Comparison of ENCODE assay signal across 18 cellular contexts in the genomic region with DNA sequence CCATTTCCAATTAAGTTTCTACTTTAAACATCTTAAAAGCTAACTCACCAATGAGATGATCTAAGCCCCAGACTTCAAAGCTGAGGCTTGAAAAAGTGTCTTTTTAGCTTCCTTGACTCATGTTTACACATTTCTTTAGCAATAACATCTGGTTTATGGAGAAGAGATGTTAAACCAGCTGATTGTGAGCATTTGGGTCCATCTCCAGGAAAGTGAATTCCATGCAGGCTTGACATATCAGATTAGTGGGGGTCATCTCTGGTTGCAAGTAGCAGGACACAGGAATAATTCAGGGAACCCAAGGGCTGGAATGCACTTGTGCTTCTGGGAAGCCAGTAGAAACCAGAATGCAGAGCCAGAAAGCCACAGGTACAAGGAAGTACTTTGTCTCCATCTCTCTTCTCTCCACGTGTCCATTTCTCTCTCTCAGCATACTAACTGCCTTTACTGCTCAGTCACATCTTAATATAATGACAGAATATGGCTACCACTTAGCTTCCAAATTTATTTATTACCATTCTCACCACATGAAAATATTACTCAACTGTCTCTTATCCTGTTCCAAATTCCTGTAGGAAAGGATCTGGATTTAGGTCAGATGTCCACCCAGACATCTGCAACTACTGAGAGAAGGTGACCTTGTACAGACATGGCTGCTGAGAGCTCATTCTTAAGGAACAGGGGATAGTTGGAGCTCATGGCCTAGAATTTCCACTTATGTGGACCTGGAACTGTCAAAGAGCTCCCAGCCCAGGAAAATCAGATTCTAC.
DNase-seq lines count a peak whose midpoint lies in the region; ATAC-seq and TF ChIP-seq lines count a peak whose summit lies in the region.
"Had no signal": no experiment of that assay in that cellular context is flagged by ENCODE, and none has a peak within 500 bp of the region (broad histone marks: within the 10 kb centered on the region; RNA-seq: fewer than 3 reads in every experiment).

No MANE protein-coding gene starts in this region.

- H3K27me3 Mint-ChIP-seq in stimulated activated memory B cell treated with anti-CD40 and anti-IgM and Interleukin-4, amounts not matched to agents 10 μg/mL and 1 μg/mL and 100 μg/mL, for 72 hours, result peaks cover 18% of the 10 kb centered on the region
- no peaks in the 10 kb centered on the region for H3K27me3 Mint-ChIP-seq in stimulated activated naive CD8-positive, alpha-beta T cell treated with anti-CD3 and anti-CD28 coated beads, Interleukin-15, amount 100 ng/mL, for 72 hours

- H3K9me3 Mint-ChIP-seq in stimulated activated memory B cell treated with anti-CD40 and anti-IgM and Interleukin-4, amounts not matched to agents 10 μg/mL and 1 μg/mL and 100 μg/mL, for 72 hours, result no peaks in the 10 kb centered on the region
- H3K9me3 Mint-ChIP-seq in stimulated activated naive CD8-positive, alpha-beta T cell treated with anti-CD3 and anti-CD28 coated beads, Interleukin-15, amount 100 ng/mL, for 72 hours, result no peaks in the 10 kb centered on the region

- no peaks in the 10 kb centered on the region for H3K4me1 Mint-ChIP-seq in stimulated activated memory B cell treated with anti-CD40 and anti-IgM and Interleukin-4, amounts not matched to agents 10 μg/mL and 1 μg/mL and 100 μg/mL, for 72 hours
- no peaks in the 10 kb centered on the region for H3K4me1 Mint-ChIP-seq in stimulated activated naive CD8-positive, alpha-beta T cell treated with anti-CD3 and anti-CD28 coated beads, Interleukin-15, amount 100 ng/mL, for 72 hours

- ATAC-seq in stimulated activated memory B cell treated with anti-CD40 and anti-IgM and Interleukin-4, amounts not matched to agents 10 μg/mL and 1 μg/mL and 100 μg/mL, for 72 hours, result no peak
- no peak for ATAC-seq in stimulated activated naive CD8-positive, alpha-beta T cell treated with anti-CD3 and anti-CD28 coated beads, Interleukin-15, amount 100 ng/mL, for 72 hours
- ATAC-seq: K562 had no signal

- H3K4me3 Mint-ChIP-seq in stimulated activated memory B cell treated with anti-CD40 and anti-IgM and Interleukin-4, amounts not matched to agents 10 μg/mL and 1 μg/mL and 100 μg/mL, for 72 hours, result no peak overlapping the region
- H3K4me3 Mint-ChIP-seq in stimulated activated naive CD8-positive, alpha-beta T cell treated with anti-CD3 and anti-CD28 coated beads, Interleukin-15, amount 100 ng/mL, for 72 hours, result no peak overlapping the region

- no peak overlapping the region for H3K4me3 ChIP-seq in foreskin fibroblast (ENCODE audit: low read depth in 1 of 2, low read length in 2 of 2)
- H3K4me3 ChIP-seq: HAP-1, K562, PC-9 had no signal

- H3K27ac Mint-ChIP-seq in stimulated activated memory B cell treated with anti-CD40 and anti-IgM and Interleukin-4, amounts not matched to agents 10 μg/mL and 1 μg/mL and 100 μg/mL, for 72 hours, result no peak overlapping the region
- no peak overlapping the region for H3K27ac Mint-ChIP-seq in stimulated activated naive CD8-positive, alpha-beta T cell treated with anti-CD3 and anti-CD28 coated beads, Interleukin-15, amount 100 ng/mL, for 72 hours

- H3K36me3 Mint-ChIP-seq in stimulated activated memory B cell treated with anti-CD40 and anti-IgM and Interleukin-4, amounts not matched to agents 10 μg/mL and 1 μg/mL and 100 μg/mL, for 72 hours, result no peaks in the 10 kb centered on the region

- peak; percentile 9 for TF ChIP-seq CTCF in foreskin fibroblast (IDR thresholded peaks at IDR 0.05; ENCODE audit: low read depth, low read length)

- DNase-seq in AG20443 (ENCODE audit: low spot score) (peak; percentile 41), GM04503 (ENCODE audit: low read depth) (peak; percentile 34), amniotic epithelial cell (ENCODE audit: low read depth) (peak; percentile 26), foreskin fibroblast (peak; percentile 44 to 69), SKM-1 (lab: John Stamatoyannopoulos, UW; ENCODE audit: unreplicated experiment) (no peak), NCI-H146 treated with DMSO at 0.1 percent for 48 hours (lab: John Stamatoyannopoulos, UW; ENCODE audit: unreplicated experiment) (no peak)
- no peak for DNase-seq in stimulated activated naive CD8-positive, alpha-beta T cell treated with anti-CD3 and anti-CD28 coated beads, Interleukin-15, amount 100 ng/mL, for 72 hours
- DNase-seq: C1 segment of cervical spinal cord, DMS 273 treated with DMSO at 0.1 percent for 48 hours, NCI-H1105, NCI-H187, NCI-H2107, NCI-H510A, NCI-H82, PC-9 had no signal

Comparison
In these comparisons a context has a peak if more than half of its experiments do, and no peak if none do; other contexts are left out.
1. DNase-seq: peak in AG20443 (single experiment), GM04503 (single experiment), amniotic epithelial cell (single experiment) and foreskin fibroblast (2 of 2); none in SKM-1 (single experiment), NCI-H146 treated with DMSO at 0.1 percent for 48 hours (single experiment) and stimulated activated naive CD8-positive, alpha-beta T cell treated with anti-CD3 and anti-CD28 coated beads, Interleukin-15, amount 100 ng/mL, for 72 hours (0 of 2).